In the genomic region with DNA sequence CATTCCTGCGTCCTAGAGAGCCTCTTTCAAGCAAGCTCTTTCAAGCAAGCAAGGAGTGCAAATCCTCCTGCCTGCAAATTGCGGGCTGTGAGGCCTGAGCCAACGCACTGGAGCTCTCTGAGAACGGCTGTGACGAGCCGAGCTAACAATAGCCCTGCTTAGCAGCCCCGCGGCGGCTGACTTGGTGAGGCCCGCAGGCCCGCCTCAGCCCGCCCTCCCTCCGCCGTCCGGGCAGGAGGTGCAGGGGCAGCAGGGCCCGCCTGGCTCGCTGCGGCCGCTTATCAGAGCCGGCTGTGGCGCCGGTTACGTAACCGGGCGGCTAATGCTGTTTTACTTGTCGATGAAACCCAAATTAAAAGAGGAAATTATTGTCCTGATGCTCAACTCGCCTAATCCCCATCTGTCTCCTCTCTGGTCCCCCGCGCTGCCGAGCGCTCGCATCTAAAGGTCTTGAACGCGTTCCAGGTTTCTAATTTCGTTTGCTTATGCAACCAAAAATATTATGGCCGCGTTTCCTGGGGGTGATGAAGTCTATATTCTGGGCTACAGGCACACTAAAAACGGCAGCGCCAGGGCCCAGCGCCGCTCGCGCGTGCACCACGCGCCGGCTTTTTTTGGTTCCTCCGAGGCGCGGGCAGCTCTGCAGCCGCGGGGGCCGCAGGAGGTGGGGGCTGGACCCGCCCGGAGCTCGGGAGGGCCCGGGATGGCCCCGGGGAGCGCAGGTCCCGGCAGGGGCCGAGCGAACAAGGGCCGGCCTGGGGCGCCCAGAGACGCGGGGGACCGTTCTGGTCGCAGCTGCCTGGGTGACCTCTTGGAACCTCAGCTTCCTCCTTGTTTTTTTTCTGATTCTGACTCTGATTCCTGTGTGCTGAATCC, we compare ENCODE assay signal across 1 cellular context.
TF ChIP-seq lines count a peak whose summit lies in the region.

No MANE protein-coding gene starts in this region.

TF ChIP-seq in HepG2, 621 proteins besides CTCF, POLR2A, EP300 and RAD21 (continued from another document and continues in another):
- TF ChIP-seq, protein P1, sequence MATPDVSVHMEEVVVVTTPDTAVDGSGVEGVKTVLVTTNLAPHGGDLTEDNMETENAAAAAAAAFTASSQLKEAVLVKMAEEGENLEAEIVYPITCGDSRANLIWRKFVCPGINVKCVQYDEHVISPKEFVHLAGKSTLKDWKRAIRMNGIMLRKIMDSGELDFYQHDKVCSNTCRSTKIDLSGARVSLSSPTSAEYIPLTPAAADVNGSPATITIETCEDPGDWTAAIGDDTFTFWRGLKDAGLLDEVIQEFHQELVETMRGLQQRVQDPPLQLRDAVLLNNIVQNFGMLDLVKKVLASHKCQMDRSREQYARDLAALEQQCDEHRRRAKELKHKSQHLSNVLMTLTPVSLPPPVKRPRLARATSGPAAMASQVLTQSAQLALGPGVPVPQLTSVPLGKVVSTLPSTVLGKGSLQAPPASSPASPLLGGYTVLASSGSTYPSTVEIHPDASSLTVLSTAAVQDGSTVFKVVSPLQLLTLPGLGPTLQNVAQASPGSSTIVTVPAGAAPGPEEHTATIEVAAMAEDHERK (CRISPR knock-in tag; IDR thresholded peaks at IDR 0.05; ENCODE audit: low read depth) = no peak
- TF ChIP-seq RBM39 (IDR thresholded peaks at IDR 0.05; ENCODE audit: low read depth, low read length, poor library complexity, severe bottlenecking) (peak; percentile 50), ZNF724P (CRISPR knock-in tag; IDR thresholded peaks at IDR 0.05; ENCODE audit: borderline replicate concordance) (peak; percentile 53; the same call in 1 of the 2 replicates), ZNF713 (CRISPR knock-in tag; IDR thresholded peaks at IDR 0.05) (0 out of 2 replicates have a peak, but pooled peaks have one; percentile 20), KLF12 (CRISPR knock-in tag; IDR thresholded peaks at IDR 0.05; ENCODE audit: borderline replicate concordance) (peak; percentile 78), ATM (IDR thresholded peaks at IDR 0.05; ENCODE audit: borderline replicate concordance) (no peak; the same call in 1 of the 2 replicates), KDM1A (CRISPR knock-in tag; IDR thresholded peaks at IDR 0.05) (no peak), ZNF34 (CRISPR knock-in tag; IDR thresholded peaks at IDR 0.05; ENCODE audit: borderline replicate concordance) (no peak; the same call in 1 of the 2 replicates), PTBP1 (IDR thresholded peaks at IDR 0.05; ENCODE audit: low read depth, low read length, poor library complexity, severe bottlenecking) (peak; percentile 75), ZFP90 (CRISPR knock-in tag; IDR thresholded peaks at IDR 0.05; ENCODE audit: borderline replicate concordance) (peak; percentile 68; the same call in 1 of the 2 replicates), SP4 (CRISPR knock-in tag; IDR thresholded peaks at IDR 0.05) (no peak; the same call in 1 of the 2 replicates), SETDB1 (CRISPR knock-in tag; IDR thresholded peaks at IDR 0.05; ENCODE audit: borderline replicate concordance) (no peak), ZIK1 (CRISPR knock-in tag; IDR thresholded peaks at IDR 0.05; ENCODE audit: borderline replicate concordance, low read depth) (no peak), KLF15 (CRISPR knock-in tag; IDR thresholded peaks at IDR 0.05; ENCODE audit: borderline replicate concordance) (no peak; the same call in 1 of the 2 replicates), CCDC6 (CRISPR knock-in tag; IDR thresholded peaks at IDR 0.05) (peak; percentile 92), ZNF382 (CRISPR knock-in tag; IDR thresholded peaks at IDR 0.05; ENCODE audit: borderline replicate concordance) (no peak), ZNF274 (CRISPR knock-in tag; IDR thresholded peaks at IDR 0.05) (0 out of 2 replicates have a peak, but pooled peaks have one; percentile 16), PAX8 (CRISPR knock-in tag; IDR thresholded peaks at IDR 0.05; ENCODE audit: borderline replicate concordance) (no peak), TRIM24 (CRISPR knock-in tag; IDR thresholded peaks at IDR 0.05) (no peak), ZBTB3 (CRISPR knock-in tag; IDR thresholded peaks at IDR 0.05; ENCODE audit: borderline replicate concordance, low read depth) (no peak), MTA1 (CRISPR knock-in tag; IDR thresholded peaks at IDR 0.05; ENCODE audit: borderline replicate concordance) (peak; percentile 84; the same call in 1 of the 2 replicates), ZNF572 (CRISPR knock-in tag; IDR thresholded peaks at IDR 0.05) (no peak), ZFP82 (CRISPR knock-in tag; IDR thresholded peaks at IDR 0.05; ENCODE audit: borderline replicate concordance) (no peak), MYC (CRISPR knock-in tag; IDR thresholded peaks at IDR 0.05; ENCODE audit: borderline replicate concordance) (peak; percentile 76), ZNF282 (IDR thresholded peaks at IDR 0.05; ENCODE audit: partially characterized antibody) (no peak), CAMTA2 (CRISPR knock-in tag; IDR thresholded peaks at IDR 0.05; ENCODE audit: borderline replicate concordance) (peak; percentile 84), ZNF230 (CRISPR knock-in tag; IDR thresholded peaks at IDR 0.05) (peak; percentile 84; the same call in 1 of the 2 replicates), CENPT (CRISPR knock-in tag; IDR thresholded peaks at IDR 0.05; ENCODE audit: low read depth) (no peak), CREB1 (IDR thresholded peaks at IDR 0.05) (no peak), CREB1 (CRISPR knock-in tag; IDR thresholded peaks at IDR 0.05) (no peak), ZNF33A (CRISPR knock-in tag; IDR thresholded peaks at IDR 0.05; ENCODE audit: borderline replicate concordance) (no peak), ZNF703 (CRISPR knock-in tag; IDR thresholded peaks at IDR 0.05; ENCODE audit: borderline replicate concordance) (no peak; the same call in 1 of the 2 replicates), JARID2 (CRISPR knock-in tag; IDR thresholded peaks at IDR 0.05; ENCODE audit: insufficient replicate concordance) (peak; percentile 75), NR3C1 (CRISPR knock-in tag; IDR thresholded peaks at IDR 0.05) (no peak)
- TF ChIP-seq, protein P2, sequence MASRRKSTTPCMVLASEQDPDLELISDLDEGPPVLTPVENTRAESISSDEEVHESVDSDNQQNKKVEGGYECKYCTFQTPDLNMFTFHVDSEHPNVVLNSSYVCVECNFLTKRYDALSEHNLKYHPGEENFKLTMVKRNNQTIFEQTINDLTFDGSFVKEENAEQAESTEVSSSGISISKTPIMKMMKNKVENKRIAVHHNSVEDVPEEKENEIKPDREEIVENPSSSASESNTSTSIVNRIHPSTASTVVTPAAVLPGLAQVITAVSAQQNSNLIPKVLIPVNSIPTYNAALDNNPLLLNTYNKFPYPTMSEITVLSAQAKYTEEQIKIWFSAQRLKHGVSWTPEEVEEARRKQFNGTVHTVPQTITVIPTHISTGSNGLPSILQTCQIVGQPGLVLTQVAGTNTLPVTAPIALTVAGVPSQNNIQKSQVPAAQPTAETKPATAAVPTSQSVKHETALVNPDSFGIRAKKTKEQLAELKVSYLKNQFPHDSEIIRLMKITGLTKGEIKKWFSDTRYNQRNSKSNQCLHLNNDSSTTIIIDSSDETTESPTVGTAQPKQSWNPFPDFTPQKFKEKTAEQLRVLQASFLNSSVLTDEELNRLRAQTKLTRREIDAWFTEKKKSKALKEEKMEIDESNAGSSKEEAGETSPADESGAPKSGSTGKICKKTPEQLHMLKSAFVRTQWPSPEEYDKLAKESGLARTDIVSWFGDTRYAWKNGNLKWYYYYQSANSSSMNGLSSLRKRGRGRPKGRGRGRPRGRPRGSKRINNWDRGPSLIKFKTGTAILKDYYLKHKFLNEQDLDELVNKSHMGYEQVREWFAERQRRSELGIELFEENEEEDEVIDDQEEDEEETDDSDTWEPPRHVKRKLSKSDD (CRISPR knock-in tag; IDR thresholded peaks at IDR 0.05; ENCODE audit: low read depth) = no peak
- TF ChIP-seq, protein P3, sequence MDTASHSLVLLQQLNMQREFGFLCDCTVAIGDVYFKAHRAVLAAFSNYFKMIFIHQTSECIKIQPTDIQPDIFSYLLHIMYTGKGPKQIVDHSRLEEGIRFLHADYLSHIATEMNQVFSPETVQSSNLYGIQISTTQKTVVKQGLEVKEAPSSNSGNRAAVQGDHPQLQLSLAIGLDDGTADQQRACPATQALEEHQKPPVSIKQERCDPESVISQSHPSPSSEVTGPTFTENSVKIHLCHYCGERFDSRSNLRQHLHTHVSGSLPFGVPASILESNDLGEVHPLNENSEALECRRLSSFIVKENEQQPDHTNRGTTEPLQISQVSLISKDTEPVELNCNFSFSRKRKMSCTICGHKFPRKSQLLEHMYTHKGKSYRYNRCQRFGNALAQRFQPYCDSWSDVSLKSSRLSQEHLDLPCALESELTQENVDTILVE (CRISPR knock-in tag; IDR thresholded peaks at IDR 0.05) = peak; percentile 73
- TF ChIP-seq, protein P4, sequence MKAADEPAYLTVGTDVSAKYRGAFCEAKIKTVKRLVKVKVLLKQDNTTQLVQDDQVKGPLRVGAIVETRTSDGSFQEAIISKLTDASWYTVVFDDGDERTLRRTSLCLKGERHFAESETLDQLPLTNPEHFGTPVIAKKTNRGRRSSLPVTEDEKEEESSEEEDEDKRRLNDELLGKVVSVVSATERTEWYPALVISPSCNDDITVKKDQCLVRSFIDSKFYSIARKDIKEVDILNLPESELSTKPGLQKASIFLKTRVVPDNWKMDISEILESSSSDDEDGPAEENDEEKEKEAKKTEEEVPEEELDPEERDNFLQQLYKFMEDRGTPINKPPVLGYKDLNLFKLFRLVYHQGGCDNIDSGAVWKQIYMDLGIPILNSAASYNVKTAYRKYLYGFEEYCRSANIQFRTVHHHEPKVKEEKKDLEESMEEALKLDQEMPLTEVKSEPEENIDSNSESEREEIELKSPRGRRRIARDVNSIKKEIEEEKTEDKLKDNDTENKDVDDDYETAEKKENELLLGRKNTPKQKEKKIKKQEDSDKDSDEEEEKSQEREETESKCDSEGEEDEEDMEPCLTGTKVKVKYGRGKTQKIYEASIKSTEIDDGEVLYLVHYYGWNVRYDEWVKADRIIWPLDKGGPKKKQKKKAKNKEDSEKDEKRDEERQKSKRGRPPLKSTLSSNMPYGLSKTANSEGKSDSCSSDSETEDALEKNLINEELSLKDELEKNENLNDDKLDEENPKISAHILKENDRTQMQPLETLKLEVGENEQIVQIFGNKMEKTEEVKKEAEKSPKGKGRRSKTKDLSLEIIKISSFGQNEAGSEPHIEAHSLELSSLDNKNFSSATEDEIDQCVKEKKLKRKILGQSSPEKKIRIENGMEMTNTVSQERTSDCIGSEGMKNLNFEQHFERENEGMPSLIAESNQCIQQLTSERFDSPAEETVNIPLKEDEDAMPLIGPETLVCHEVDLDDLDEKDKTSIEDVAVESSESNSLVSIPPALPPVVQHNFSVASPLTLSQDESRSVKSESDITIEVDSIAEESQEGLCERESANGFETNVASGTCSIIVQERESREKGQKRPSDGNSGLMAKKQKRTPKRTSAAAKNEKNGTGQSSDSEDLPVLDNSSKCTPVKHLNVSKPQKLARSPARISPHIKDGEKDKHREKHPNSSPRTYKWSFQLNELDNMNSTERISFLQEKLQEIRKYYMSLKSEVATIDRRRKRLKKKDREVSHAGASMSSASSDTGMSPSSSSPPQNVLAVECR (CRISPR knock-in tag; IDR thresholded peaks at IDR 0.05; ENCODE audit: borderline replicate concordance) = peak; percentile 74
- TF ChIP-seq, protein P5, sequence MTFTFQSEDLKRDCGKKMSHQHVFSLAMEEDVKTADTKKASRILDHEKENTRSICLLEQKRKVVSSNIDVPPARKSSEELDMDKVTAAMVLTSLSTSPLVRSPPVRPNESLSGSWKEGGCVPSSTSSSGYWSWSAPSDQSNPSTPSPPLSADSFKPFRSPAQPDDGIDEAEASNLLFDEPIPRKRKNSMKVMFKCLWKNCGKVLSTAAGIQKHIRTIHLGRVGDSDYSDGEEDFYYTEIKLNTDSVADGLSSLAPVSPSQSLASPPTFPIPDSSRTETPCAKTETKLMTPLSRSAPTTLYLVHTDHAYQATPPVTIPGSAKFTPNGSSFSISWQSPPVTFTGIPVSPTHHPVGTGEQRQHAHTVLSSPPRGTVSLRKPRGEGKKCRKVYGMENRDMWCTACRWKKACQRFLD (CRISPR knock-in tag; IDR thresholded peaks at IDR 0.05; ENCODE audit: borderline replicate concordance) = 0 out of 2 replicates have a peak, but pooled peaks have one; percentile 31
- TF ChIP-seq, protein P6, sequence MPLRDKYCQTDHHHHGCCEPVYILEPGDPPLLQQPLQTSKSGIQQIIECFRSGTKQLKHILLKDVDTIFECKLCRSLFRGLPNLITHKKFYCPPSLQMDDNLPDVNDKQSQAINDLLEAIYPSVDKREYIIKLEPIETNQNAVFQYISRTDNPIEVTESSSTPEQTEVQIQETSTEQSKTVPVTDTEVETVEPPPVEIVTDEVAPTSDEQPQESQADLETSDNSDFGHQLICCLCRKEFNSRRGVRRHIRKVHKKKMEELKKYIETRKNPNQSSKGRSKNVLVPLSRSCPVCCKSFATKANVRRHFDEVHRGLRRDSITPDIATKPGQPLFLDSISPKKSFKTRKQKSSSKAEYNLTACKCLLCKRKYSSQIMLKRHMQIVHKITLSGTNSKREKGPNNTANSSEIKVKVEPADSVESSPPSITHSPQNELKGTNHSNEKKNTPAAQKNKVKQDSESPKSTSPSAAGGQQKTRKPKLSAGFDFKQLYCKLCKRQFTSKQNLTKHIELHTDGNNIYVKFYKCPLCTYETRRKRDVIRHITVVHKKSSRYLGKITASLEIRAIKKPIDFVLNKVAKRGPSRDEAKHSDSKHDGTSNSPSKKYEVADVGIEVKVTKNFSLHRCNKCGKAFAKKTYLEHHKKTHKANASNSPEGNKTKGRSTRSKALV (CRISPR knock-in tag; IDR thresholded peaks at IDR 0.05) = peak; percentile 86; the same call in 1 of the 2 replicates
- TF ChIP-seq, protein P7, sequence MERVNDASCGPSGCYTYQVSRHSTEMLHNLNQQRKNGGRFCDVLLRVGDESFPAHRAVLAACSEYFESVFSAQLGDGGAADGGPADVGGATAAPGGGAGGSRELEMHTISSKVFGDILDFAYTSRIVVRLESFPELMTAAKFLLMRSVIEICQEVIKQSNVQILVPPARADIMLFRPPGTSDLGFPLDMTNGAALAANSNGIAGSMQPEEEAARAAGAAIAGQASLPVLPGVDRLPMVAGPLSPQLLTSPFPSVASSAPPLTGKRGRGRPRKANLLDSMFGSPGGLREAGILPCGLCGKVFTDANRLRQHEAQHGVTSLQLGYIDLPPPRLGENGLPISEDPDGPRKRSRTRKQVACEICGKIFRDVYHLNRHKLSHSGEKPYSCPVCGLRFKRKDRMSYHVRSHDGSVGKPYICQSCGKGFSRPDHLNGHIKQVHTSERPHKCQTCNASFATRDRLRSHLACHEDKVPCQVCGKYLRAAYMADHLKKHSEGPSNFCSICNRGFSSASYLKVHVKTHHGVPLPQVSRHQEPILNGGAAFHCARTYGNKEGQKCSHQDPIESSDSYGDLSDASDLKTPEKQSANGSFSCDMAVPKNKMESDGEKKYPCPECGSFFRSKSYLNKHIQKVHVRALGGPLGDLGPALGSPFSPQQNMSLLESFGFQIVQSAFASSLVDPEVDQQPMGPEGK (CRISPR knock-in tag; IDR thresholded peaks at IDR 0.05) = peak; percentile 32; the same call in 1 of the 2 replicates
- TF ChIP-seq, protein P8, sequence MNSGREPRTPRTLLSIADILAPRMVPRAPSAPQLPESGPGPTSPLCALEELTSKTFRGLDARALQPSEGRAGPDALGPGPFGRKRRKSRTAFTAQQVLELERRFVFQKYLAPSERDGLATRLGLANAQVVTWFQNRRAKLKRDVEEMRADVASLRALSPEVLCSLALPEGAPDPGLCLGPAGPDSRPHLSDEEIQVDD (CRISPR knock-in tag; IDR thresholded peaks at IDR 0.05; ENCODE audit: borderline replicate concordance) = no peak
- TF ChIP-seq, protein P9, sequence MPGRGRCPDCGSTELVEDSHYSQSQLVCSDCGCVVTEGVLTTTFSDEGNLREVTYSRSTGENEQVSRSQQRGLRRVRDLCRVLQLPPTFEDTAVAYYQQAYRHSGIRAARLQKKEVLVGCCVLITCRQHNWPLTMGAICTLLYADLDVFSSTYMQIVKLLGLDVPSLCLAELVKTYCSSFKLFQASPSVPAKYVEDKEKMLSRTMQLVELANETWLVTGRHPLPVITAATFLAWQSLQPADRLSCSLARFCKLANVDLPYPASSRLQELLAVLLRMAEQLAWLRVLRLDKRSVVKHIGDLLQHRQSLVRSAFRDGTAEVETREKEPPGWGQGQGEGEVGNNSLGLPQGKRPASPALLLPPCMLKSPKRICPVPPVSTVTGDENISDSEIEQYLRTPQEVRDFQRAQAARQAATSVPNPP (CRISPR knock-in tag; IDR thresholded peaks at IDR 0.05) = no peak
